In genomic region chr1:22080184-22080583, GRCh38 we compare ENCODE assay signal across 26 cellular contexts. TPM values are rescaled to one million over a fixed set of nuclear protein-coding genes. Genes with fewer than 3 reads are reported as not detected.
DNase-seq lines count a peak whose midpoint lies in the region; ATAC-seq and TF ChIP-seq lines count a peak whose summit lies in the region.
"Had no signal": no experiment of that assay in that cellular context is flagged by ENCODE, and none has a peak within 500 bp of the region (broad histone marks: within the 10 kb centered on the region; RNA-seq: fewer than 3 reads in every experiment).

No MANE protein-coding gene starts in this region.

- POLR2A ChIA-PET in activated CD8-positive, alpha-beta T cell treated with anti-CD3 and anti-CD28 coated beads for 36 hours (lab: Charles Lee) = interaction anchor here (1.0 to 1.7 kb wide), 3 partner anchors 14 to 55 kb away, joined by 4 to 5 read pairs (median 4); no protein-coding TSS in a partner anchor
- POLR2A ChIA-PET in activated CD8-positive, alpha-beta T cell treated with anti-CD3 and anti-CD28 coated beads, Interleukin-2, amount 10 ng/mL, durations not matched to agents 7 days and 5 days (lab: Charles Lee) = interaction anchor here (2.6 kb wide), 1 partner anchor 27 kb away, joined by 7 read pairs; the partner anchor contains the start of gene CDC42

- no peak for DNase-seq in activated CD8-positive, alpha-beta T cell treated with anti-CD3 and anti-CD28 coated beads for 36 hours
- DNase-seq in activated CD8-positive, alpha-beta T cell treated with anti-CD3 and anti-CD28 coated beads, Interleukin-2, amount 10 ng/mL, durations not matched to agents 7 days and 5 days = no peak
- DNase-seq in MV-4-11 (lab: John Stamatoyannopoulos, UW) = peak; percentile 75
- DNase-seq in COR-L47 (lab: John Stamatoyannopoulos, UW) = no peak
- DNase-seq: activated CD4-positive, alpha-beta memory T cell treated with anti-CD3 and anti-CD28 coated beads for 36 hours; activated CD4-positive, CD25-positive, alpha-beta regulatory T cell treated with anti-CD3 and anti-CD28 coated beads, Interleukin-2, amount 50 U/mL, for 72 hours; activated gamma-delta T cell treated with Interleukin-2 at 50 U/mL for 16 hours; DMS53; H9; hypothalamus; Karpas-422; left lung; mesendoderm; NCI-H1092; NCI-H187; NCI-H2171; NCI-H510A; occipital lobe; SIG-M5; T-cell; uterus had no signal

- peaks cover 81% of the 10 kb centered on the region for H3K4me1 Mint-ChIP-seq in activated CD8-positive, alpha-beta T cell treated with anti-CD3 and anti-CD28 coated beads for 36 hours (ENCODE audit: low read depth)
- peaks cover 73% of the 10 kb centered on the region for H3K4me1 Mint-ChIP-seq in activated CD8-positive, alpha-beta T cell treated with anti-CD3 and anti-CD28 coated beads, Interleukin-2, amount 10 ng/mL, durations not matched to agents 7 days and 5 days (ENCODE audit: low read depth)
- peaks cover 64% of the 10 kb centered on the region for H3K4me1 Mint-ChIP-seq in activated T-helper 17 cell treated with anti-CD3 and anti-CD28 coated beads, Interleukin-2, amount 50 U/mL, for 72 hours
- H3K4me1 Mint-ChIP-seq in stimulated activated memory B cell treated with anti-CD40 and anti-IgM and Interleukin-4, amounts not matched to agents 10 μg/mL and 1 μg/mL and 100 μg/mL, for 72 hours = peaks cover 75% of the 10 kb centered on the region

- CTCF ChIA-PET in activated CD8-positive, alpha-beta T cell treated with anti-CD3 and anti-CD28 coated beads for 36 hours (lab: Charles Lee) = interaction anchor here (1.4 to 2.5 kb wide), 3 partner anchors 8 to 58 kb away, joined by 4 to 10 read pairs (median 8); no protein-coding TSS in a partner anchor
- CTCF ChIA-PET in activated CD8-positive, alpha-beta T cell treated with anti-CD3 and anti-CD28 coated beads, Interleukin-2, amount 10 ng/mL, durations not matched to agents 7 days and 5 days (lab: Charles Lee) = interaction anchor here (0.9 to 3.0 kb wide), 4 partner anchors 13 to 56 kb away, joined by 3 to 12 read pairs (median 3); no protein-coding TSS in a partner anchor

- peaks cover 67% of the 10 kb centered on the region for H3K36me3 Mint-ChIP-seq in activated CD8-positive, alpha-beta T cell treated with anti-CD3 and anti-CD28 coated beads for 36 hours (ENCODE audit: low read depth)
- H3K36me3 Mint-ChIP-seq in activated CD8-positive, alpha-beta T cell treated with anti-CD3 and anti-CD28 coated beads, Interleukin-2, amount 10 ng/mL, durations not matched to agents 7 days and 5 days (ENCODE audit: low read depth) = peaks cover 77% of the 10 kb centered on the region
- H3K36me3 Mint-ChIP-seq in activated T-helper 17 cell treated with anti-CD3 and anti-CD28 coated beads, Interleukin-2, amount 50 U/mL, for 72 hours (ENCODE audit: low read depth) = peaks cover 98% of the 10 kb centered on the region
- peaks cover 60% of the 10 kb centered on the region for H3K36me3 Mint-ChIP-seq in stimulated activated memory B cell treated with anti-CD40 and anti-IgM and Interleukin-4, amounts not matched to agents 10 μg/mL and 1 μg/mL and 100 μg/mL, for 72 hours

- TF ChIP-seq CTCF in activated CD8-positive, alpha-beta T cell treated with anti-CD3 and anti-CD28 coated beads for 36 hours (IDR thresholded peaks at IDR 0.05) = no peak

- no peaks in the 10 kb centered on the region for H3K9me3 Mint-ChIP-seq in activated CD8-positive, alpha-beta T cell treated with anti-CD3 and anti-CD28 coated beads for 36 hours
- H3K9me3 Mint-ChIP-seq in activated CD8-positive, alpha-beta T cell treated with anti-CD3 and anti-CD28 coated beads, Interleukin-2, amount 10 ng/mL, durations not matched to agents 7 days and 5 days (ENCODE audit: insufficient read depth) = no peaks in the 10 kb centered on the region
- no peaks in the 10 kb centered on the region for H3K9me3 Mint-ChIP-seq in activated T-helper 17 cell treated with anti-CD3 and anti-CD28 coated beads, Interleukin-2, amount 50 U/mL, for 72 hours
- H3K9me3 Mint-ChIP-seq in stimulated activated memory B cell treated with anti-CD40 and anti-IgM and Interleukin-4, amounts not matched to agents 10 μg/mL and 1 μg/mL and 100 μg/mL, for 72 hours = no peaks in the 10 kb centered on the region
- H3K9me3 Mint-ChIP-seq: activated CD4-positive, alpha-beta memory T cell treated with anti-CD3 and anti-CD28 coated beads for 36 hours; H9; stimulated activated naive CD8-positive, alpha-beta T cell treated with anti-CD3 and anti-CD28 coated beads, Interleukin-15, Interleukin-2, amounts not matched to agents 100 ng/mL and 50 ng/mL, for 24 hours; T-cell had no signal

- ATAC-seq in activated CD8-positive, alpha-beta T cell treated with anti-CD3 and anti-CD28 coated beads for 36 hours = no peak
- ATAC-seq in activated CD8-positive, alpha-beta T cell treated with anti-CD3 and anti-CD28 coated beads, Interleukin-2, amount 10 ng/mL, durations not matched to agents 7 days and 5 days = no peak
- no peak for ATAC-seq in activated T-helper 17 cell treated with anti-CD3 and anti-CD28 coated beads, Interleukin-2, amount 50 U/mL, for 72 hours (replicated peaks)
- no peak for ATAC-seq in stimulated activated memory B cell treated with anti-CD40 and anti-IgM and Interleukin-4, amounts not matched to agents 10 μg/mL and 1 μg/mL and 100 μg/mL, for 72 hours
- no peak for ATAC-seq in GM18909 (IDR thresholded peaks at IDR 0.05; ENCODE audit: poor library complexity, unreplicated experiment)
- ATAC-seq in HG03442 (IDR thresholded peaks at IDR 0.05; ENCODE audit: unreplicated experiment) = no peak
- ATAC-seq: left lung, T-cell had no signal

- peak overlapping the region; percentile 24 for H3K27ac Mint-ChIP-seq in activated CD8-positive, alpha-beta T cell treated with anti-CD3 and anti-CD28 coated beads for 36 hours
- H3K27ac Mint-ChIP-seq in activated CD8-positive, alpha-beta T cell treated with anti-CD3 and anti-CD28 coated beads, Interleukin-2, amount 10 ng/mL, durations not matched to agents 7 days and 5 days = no peak overlapping the region
- H3K27ac Mint-ChIP-seq in activated T-helper 17 cell treated with anti-CD3 and anti-CD28 coated beads, Interleukin-2, amount 50 U/mL, for 72 hours = peak overlapping the region; percentile 50
- H3K27ac Mint-ChIP-seq in stimulated activated memory B cell treated with anti-CD40 and anti-IgM and Interleukin-4, amounts not matched to agents 10 μg/mL and 1 μg/mL and 100 μg/mL, for 72 hours = peak overlapping the region; percentile 38

- intact Hi-C loops in activated CD8-positive, alpha-beta T cell treated with anti-CD3 and anti-CD28 coated beads for 36 hours (cut with micrococcal nuclease) = no loop called here

- H3K4me3 Mint-ChIP-seq in activated CD8-positive, alpha-beta T cell treated with anti-CD3 and anti-CD28 coated beads for 36 hours = no peak overlapping the region
- no peak overlapping the region for H3K4me3 Mint-ChIP-seq in activated CD8-positive, alpha-beta T cell treated with anti-CD3 and anti-CD28 coated beads, Interleukin-2, amount 10 ng/mL, durations not matched to agents 7 days and 5 days
- peak overlapping the region; percentile 24 for H3K4me3 Mint-ChIP-seq in activated T-helper 17 cell treated with anti-CD3 and anti-CD28 coated beads, Interleukin-2, amount 50 U/mL, for 72 hours
- no peak overlapping the region for H3K4me3 Mint-ChIP-seq in stimulated activated memory B cell treated with anti-CD40 and anti-IgM and Interleukin-4, amounts not matched to agents 10 μg/mL and 1 μg/mL and 100 μg/mL, for 72 hours
- H3K4me3 Mint-ChIP-seq: activated CD4-positive, alpha-beta memory T cell treated with anti-CD3 and anti-CD28 coated beads for 36 hours; H9; stimulated activated naive CD8-positive, alpha-beta T cell treated with anti-CD3 and anti-CD28 coated beads, Interleukin-15, Interleukin-2, amounts not matched to agents 100 ng/mL and 50 ng/mL, for 24 hours had no signal

- H3K27me3 Mint-ChIP-seq in activated CD8-positive, alpha-beta T cell treated with anti-CD3 and anti-CD28 coated beads for 36 hours = no peaks in the 10 kb centered on the region
- H3K27me3 Mint-ChIP-seq in activated CD8-positive, alpha-beta T cell treated with anti-CD3 and anti-CD28 coated beads, Interleukin-2, amount 10 ng/mL, durations not matched to agents 7 days and 5 days (ENCODE audit: low read depth) = no peaks in the 10 kb centered on the region
- H3K27me3 Mint-ChIP-seq in activated T-helper 17 cell treated with anti-CD3 and anti-CD28 coated beads, Interleukin-2, amount 50 U/mL, for 72 hours = no peaks in the 10 kb centered on the region
- no peaks in the 10 kb centered on the region for H3K27me3 Mint-ChIP-seq in stimulated activated memory B cell treated with anti-CD40 and anti-IgM and Interleukin-4, amounts not matched to agents 10 μg/mL and 1 μg/mL and 100 μg/mL, for 72 hours
- H3K27me3 Mint-ChIP-seq: activated CD4-positive, alpha-beta memory T cell treated with anti-CD3 and anti-CD28 coated beads for 36 hours; stimulated activated naive CD8-positive, alpha-beta T cell treated with anti-CD3 and anti-CD28 coated beads, Interleukin-15, Interleukin-2, amounts not matched to agents 100 ng/mL and 50 ng/mL, for 24 hours; T-cell had no signal

RNA-seq across cellular contexts. Expression of gene CDC42, which starts 27.7 kb away (rescaled TPM):
- total RNA-seq in activated CD8-positive, alpha-beta T cell treated with anti-CD3 and anti-CD28 coated beads for 36 hours = 100 to 1,000 TPM; 292 to 310 TPM
- total RNA-seq in activated CD8-positive, alpha-beta T cell treated with anti-CD3 and anti-CD28 coated beads, Interleukin-2, amount 10 ng/mL, durations not matched to agents 7 days and 5 days = 100 to 1,000 TPM; 365 to 389 TPM
- total RNA-seq in activated T-helper 17 cell treated with anti-CD3 and anti-CD28 coated beads, Interleukin-2, amount 50 U/mL, for 72 hours = 100 to 1,000 TPM; 243 to 264 TPM
